2 cellular contexts compared by ENCODE assay signal in genomic region chr1:47192458-47193384, GRCh38.
TF ChIP-seq lines count a peak whose summit lies in the region.

No MANE protein-coding gene starts in this region.

TF ChIP-seq in HCT116, 20 proteins besides CTCF, POLR2A, EP300 and RAD21:
- TF ChIP-seq YY1 (IDR thresholded peaks at IDR 0.05; ENCODE audit: extremely low read depth, insufficient replicate concordance, low read depth, low read length) (peak; percentile 38), CEBPB (IDR thresholded peaks at IDR 0.05; ENCODE audit: low read depth) (no peak)

TF ChIP-seq in WTC11, 78 proteins besides CTCF, POLR2A, EP300 and RAD21:
- TF ChIP-seq, protein P1, sequence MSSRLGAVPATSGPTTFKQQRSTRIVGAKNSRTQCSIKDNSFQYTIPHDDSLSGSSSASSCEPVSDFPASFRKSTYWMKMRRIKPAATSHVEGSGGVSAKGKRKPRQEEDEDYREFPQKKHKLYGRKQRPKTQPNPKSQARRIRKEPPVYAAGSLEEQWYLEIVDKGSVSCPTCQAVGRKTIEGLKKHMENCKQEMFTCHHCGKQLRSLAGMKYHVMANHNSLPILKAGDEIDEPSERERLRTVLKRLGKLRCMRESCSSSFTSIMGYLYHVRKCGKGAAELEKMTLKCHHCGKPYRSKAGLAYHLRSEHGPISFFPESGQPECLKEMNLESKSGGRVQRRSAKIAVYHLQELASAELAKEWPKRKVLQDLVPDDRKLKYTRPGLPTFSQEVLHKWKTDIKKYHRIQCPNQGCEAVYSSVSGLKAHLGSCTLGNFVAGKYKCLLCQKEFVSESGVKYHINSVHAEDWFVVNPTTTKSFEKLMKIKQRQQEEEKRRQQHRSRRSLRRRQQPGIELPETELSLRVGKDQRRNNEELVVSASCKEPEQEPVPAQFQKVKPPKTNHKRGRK (CRISPR knock-in tag; IDR thresholded peaks at IDR 0.05; ENCODE audit: borderline replicate concordance): no peak
- TF ChIP-seq, protein P2, sequence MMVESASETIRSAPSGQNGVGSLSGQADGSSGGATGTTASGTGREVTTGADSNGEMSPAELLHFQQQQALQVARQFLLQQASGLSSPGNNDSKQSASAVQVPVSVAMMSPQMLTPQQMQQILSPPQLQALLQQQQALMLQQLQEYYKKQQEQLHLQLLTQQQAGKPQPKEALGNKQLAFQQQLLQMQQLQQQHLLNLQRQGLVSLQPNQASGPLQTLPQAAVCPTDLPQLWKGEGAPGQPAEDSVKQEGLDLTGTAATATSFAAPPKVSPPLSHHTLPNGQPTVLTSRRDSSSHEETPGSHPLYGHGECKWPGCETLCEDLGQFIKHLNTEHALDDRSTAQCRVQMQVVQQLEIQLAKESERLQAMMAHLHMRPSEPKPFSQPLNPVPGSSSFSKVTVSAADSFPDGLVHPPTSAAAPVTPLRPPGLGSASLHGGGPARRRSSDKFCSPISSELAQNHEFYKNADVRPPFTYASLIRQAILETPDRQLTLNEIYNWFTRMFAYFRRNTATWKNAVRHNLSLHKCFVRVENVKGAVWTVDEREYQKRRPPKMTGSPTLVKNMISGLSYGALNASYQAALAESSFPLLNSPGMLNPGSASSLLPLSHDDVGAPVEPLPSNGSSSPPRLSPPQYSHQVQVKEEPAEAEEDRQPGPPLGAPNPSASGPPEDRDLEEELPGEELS (CRISPR knock-in tag; IDR thresholded peaks at IDR 0.05): peak; percentile 20; the same call in 1 of the 2 replicates
- TF ChIP-seq SP1 (CRISPR knock-in tag; conservative IDR thresholded peaks at IDR 0.05) (peak; percentile 58), ARID4B (CRISPR knock-in tag; IDR thresholded peaks at IDR 0.05; ENCODE audit: borderline replicate concordance) (no peak), TEAD1 (CRISPR knock-in tag; IDR thresholded peaks at IDR 0.05) (peak; percentile 45; the same call in 1 of the 2 replicates), ETV6 (CRISPR knock-in tag; IDR thresholded peaks at IDR 0.05) (peak; percentile 88; the same call in 1 of the 2 replicates), FOXK1 (CRISPR knock-in tag; IDR thresholded peaks at IDR 0.05) (peak; percentile 40; the same call in 1 of the 2 replicates)
- TF ChIP-seq, protein P3, sequence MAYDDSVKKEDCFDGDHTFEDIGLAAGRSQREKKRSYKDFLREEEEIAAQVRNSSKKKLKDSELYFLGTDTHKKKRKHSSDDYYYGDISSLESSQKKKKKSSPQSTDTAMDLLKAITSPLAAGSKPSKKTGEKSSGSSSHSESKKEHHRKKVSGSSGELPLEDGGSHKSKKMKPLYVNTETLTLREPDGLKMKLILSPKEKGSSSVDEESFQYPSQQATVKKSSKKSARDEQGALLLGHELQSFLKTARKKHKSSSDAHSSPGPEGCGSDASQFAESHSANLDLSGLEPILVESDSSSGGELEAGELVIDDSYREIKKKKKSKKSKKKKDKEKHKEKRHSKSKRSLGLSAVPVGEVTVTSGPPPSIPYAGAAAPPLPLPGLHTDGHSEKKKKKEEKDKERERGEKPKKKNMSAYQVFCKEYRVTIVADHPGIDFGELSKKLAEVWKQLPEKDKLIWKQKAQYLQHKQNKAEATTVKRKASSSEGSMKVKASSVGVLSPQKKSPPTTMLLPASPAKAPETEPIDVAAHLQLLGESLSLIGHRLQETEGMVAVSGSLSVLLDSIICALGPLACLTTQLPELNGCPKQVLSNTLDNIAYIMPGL (CRISPR knock-in tag; IDR thresholded peaks at IDR 0.05): peak; percentile 37; the same call in 1 of the 2 replicates
